32 cellular contexts compared by ENCODE assay signal in the genomic region with DNA sequence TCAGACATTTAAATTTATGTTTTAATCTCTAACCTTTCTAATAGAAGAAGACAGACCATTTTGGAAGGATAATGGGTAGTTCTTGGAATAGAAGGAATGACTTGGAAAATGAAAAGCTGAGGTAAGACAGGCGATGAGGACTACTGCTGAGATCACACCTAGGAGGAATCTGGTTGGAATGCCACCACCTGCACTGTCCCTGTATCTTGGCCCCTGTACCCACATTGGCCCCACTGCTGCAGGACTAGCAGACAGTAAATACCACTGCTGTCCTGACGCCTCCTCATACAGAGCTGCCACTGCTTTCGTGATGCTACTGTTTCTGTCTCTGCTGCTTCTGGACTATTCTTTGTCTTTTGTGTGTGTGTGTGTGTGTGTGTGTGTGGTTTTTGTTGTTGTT.
"Had no signal": no experiment of that assay in that cellular context is flagged by ENCODE, and none has a peak within 500 bp of the region (broad histone marks: within the 10 kb centered on the region; RNA-seq: fewer than 3 reads in every experiment).

No MANE protein-coding gene starts in this region.

- H3K9me3 Mint-ChIP-seq: activated CD4-positive, alpha-beta memory T cell treated with anti-CD3 and anti-CD28 coated beads for 36 hours; activated CD4-positive, alpha-beta T cell treated with anti-CD3 and anti-CD28 coated beads, Interleukin-2, amount 10 ng/mL, durations not matched to agents 24 days and 14 days; activated naive CD4-positive, alpha-beta T cell treated with anti-CD3 and anti-CD28 coated beads, Interleukin-2, amount 10 ng/mL, durations not matched to agents 7 days and 5 days; activated naive CD4-positive, alpha-beta T cell treated with anti-CD3 and anti-CD28 coated beads, Interleukin-2, amount 50 U/mL, for 72 hours; activated naive CD8-positive, alpha-beta T cell treated with anti-CD3 and anti-CD28 coated beads, Interleukin-2, amount 10 ng/mL, durations not matched to agents 7 days and 5 days; activated T-cell treated with anti-CD3 and anti-CD28 coated beads, Interleukin-2, amount 50 U/mL, for 24 hours; T-helper 2 cell treated with Interferon-gamma antibody and Interleukin-4, amounts not matched to agents 5 μg/mL and 100 μg/mL, for 36 hours had no signal

- H3K27me3 ChIP-seq: ascending aorta, breast epithelium, cardiac muscle cell, colonic mucosa, esophagus squamous epithelium had no signal

- H3K27ac Mint-ChIP-seq: activated CD4-positive, alpha-beta memory T cell treated with anti-CD3 and anti-CD28 coated beads for 36 hours; activated CD4-positive, alpha-beta T cell treated with anti-CD3 and anti-CD28 coated beads for 36 hours; activated CD4-positive, alpha-beta T cell treated with anti-CD3 and anti-CD28 coated beads, Interleukin-2, amount 10 ng/mL, durations not matched to agents 24 days and 14 days; activated naive CD4-positive, alpha-beta T cell treated with anti-CD3 and anti-CD28 coated beads, Interleukin-2, amount 10 ng/mL, durations not matched to agents 7 days and 5 days; activated naive CD4-positive, alpha-beta T cell treated with anti-CD3 and anti-CD28 coated beads, Interleukin-2, amount 50 U/mL, for 72 hours; activated naive CD8-positive, alpha-beta T cell treated with anti-CD3 and anti-CD28 coated beads, Interleukin-2, amount 10 ng/mL, durations not matched to agents 7 days and 5 days; activated T-cell treated with anti-CD3 and anti-CD28 coated beads, Interleukin-2, amount 50 U/mL, for 24 hours; activated T-cell treated with anti-CD3 and anti-CD28 coated beads, Interleukin-2, amount 50 U/mL, for 72 hours; brain; T-helper 17 cell; T-helper 2 cell treated with Interferon-gamma antibody and Interleukin-4, amounts not matched to agents 5 μg/mL and 100 μg/mL, for 36 hours had no signal

- H3K4me3 Mint-ChIP-seq: activated CD4-positive, alpha-beta memory T cell treated with anti-CD3 and anti-CD28 coated beads for 36 hours; activated CD4-positive, alpha-beta T cell treated with anti-CD3 and anti-CD28 coated beads for 36 hours; activated CD4-positive, alpha-beta T cell treated with anti-CD3 and anti-CD28 coated beads, Interleukin-2, amount 10 ng/mL, durations not matched to agents 24 days and 14 days; activated naive CD4-positive, alpha-beta T cell treated with anti-CD3 and anti-CD28 coated beads, Interleukin-2, amount 10 ng/mL, durations not matched to agents 7 days and 5 days; activated naive CD8-positive, alpha-beta T cell treated with anti-CD3 and anti-CD28 coated beads, Interleukin-2, amount 10 ng/mL, durations not matched to agents 7 days and 5 days; activated T-cell treated with anti-CD3 and anti-CD28 coated beads, Interleukin-2, amount 50 U/mL, for 24 hours; activated T-cell treated with anti-CD3 and anti-CD28 coated beads, Interleukin-2, amount 50 U/mL, for 72 hours; brain; T-helper 17 cell; T-helper 2 cell treated with Interferon-gamma antibody and Interleukin-4, amounts not matched to agents 5 μg/mL and 100 μg/mL, for 36 hours had no signal

- H3K4me1 ChIP-seq: ascending aorta, breast epithelium, colonic mucosa, esophagus squamous epithelium had no signal

- DNase-seq: activated CD4-positive, alpha-beta memory T cell treated with anti-CD3 and anti-CD28 coated beads for 36 hours; activated CD4-positive, alpha-beta T cell treated with anti-CD3 and anti-CD28 coated beads for 36 hours; activated CD4-positive, CD25-positive, alpha-beta regulatory T cell; activated CD4-positive, CD25-positive, alpha-beta regulatory T cell treated with anti-CD3 and anti-CD28 coated beads, Interleukin-2, amount 50 U/mL, for 72 hours; activated CD8-positive, alpha-beta memory T cell treated with anti-CD3 and anti-CD28 coated beads, Interleukin-2, amount 50 U/mL, for 48 hours; activated gamma-delta T cell; activated naive CD4-positive, alpha-beta T cell; activated naive CD4-positive, alpha-beta T cell treated with anti-CD3 and anti-CD28 coated beads, Interleukin-2, amount 10 ng/mL, durations not matched to agents 7 days and 5 days; activated naive CD8-positive, alpha-beta T cell treated with anti-CD3 and anti-CD28 coated beads, Interleukin-2, amount 10 ng/mL, durations not matched to agents 7 days and 5 days; activated T-cell treated with anti-CD3 and anti-CD28 coated beads for 4 hours; activated T-cell treated with anti-CD3 and anti-CD28 coated beads, Interleukin-2, amount 50 U/mL, for 24 hours; activated T-cell treated with anti-CD3 and anti-CD28 coated beads, Interleukin-2, amount 50 U/mL, for 72 hours; central memory CD4-positive, alpha-beta T cell; cerebellar nuclear complex; colonic mucosa; effector CD8-positive, alpha-beta T cell; esophagus squamous epithelium; foreskin melanocyte; T-helper 1 cell; T-helper 17 cell; T1000; WERI-Rb-1 had no signal

- H3K9me3 ChIP-seq: ascending aorta, breast epithelium, colonic mucosa, esophagus squamous epithelium had no signal

- H3K36me3 ChIP-seq: ascending aorta, breast epithelium, cardiac muscle cell, colonic mucosa, esophagus squamous epithelium, WERI-Rb-1 had no signal

- H3K36me3 Mint-ChIP-seq: activated CD4-positive, alpha-beta memory T cell treated with anti-CD3 and anti-CD28 coated beads for 36 hours; activated naive CD4-positive, alpha-beta T cell treated with anti-CD3 and anti-CD28 coated beads, Interleukin-2, amount 10 ng/mL, durations not matched to agents 7 days and 5 days; activated naive CD4-positive, alpha-beta T cell treated with anti-CD3 and anti-CD28 coated beads, Interleukin-2, amount 50 U/mL, for 72 hours; activated naive CD8-positive, alpha-beta T cell treated with anti-CD3 and anti-CD28 coated beads, Interleukin-2, amount 10 ng/mL, durations not matched to agents 7 days and 5 days; brain had no signal

- ATAC-seq: activated CD4-positive, alpha-beta T cell treated with anti-CD3 and anti-CD28 coated beads for 36 hours; activated naive CD4-positive, alpha-beta T cell treated with anti-CD3 and anti-CD28 coated beads, Interleukin-2, amount 50 U/mL, for 72 hours; activated T-cell treated with anti-CD3 and anti-CD28 coated beads, Interleukin-2, amount 50 U/mL, for 72 hours; T-helper 17 cell had no signal

- H3K27ac ChIP-seq: ascending aorta, breast epithelium, cardiac muscle cell, colonic mucosa, epithelial cell of prostate, esophagus squamous epithelium, WERI-Rb-1 had no signal

- H3K4me3 ChIP-seq: ascending aorta, breast epithelium, cardiac muscle cell, colonic mucosa, esophagus squamous epithelium had no signal

- FAIRE-seq: endometrium, endothelial cell of umbilical vein had no signal

- H3K27me3 Mint-ChIP-seq: activated CD4-positive, alpha-beta T cell treated with anti-CD3 and anti-CD28 coated beads for 36 hours; activated CD4-positive, alpha-beta T cell treated with anti-CD3 and anti-CD28 coated beads, Interleukin-2, amount 10 ng/mL, durations not matched to agents 24 days and 14 days; activated naive CD4-positive, alpha-beta T cell treated with anti-CD3 and anti-CD28 coated beads, Interleukin-2, amount 10 ng/mL, durations not matched to agents 7 days and 5 days; activated naive CD8-positive, alpha-beta T cell treated with anti-CD3 and anti-CD28 coated beads, Interleukin-2, amount 10 ng/mL, durations not matched to agents 7 days and 5 days; activated T-cell treated with anti-CD3 and anti-CD28 coated beads, Interleukin-2, amount 50 U/mL, for 24 hours; T-helper 17 cell had no signal

- H3K4me1 Mint-ChIP-seq: activated CD4-positive, alpha-beta T cell treated with anti-CD3 and anti-CD28 coated beads, Interleukin-2, amount 10 ng/mL, durations not matched to agents 24 days and 14 days; activated naive CD4-positive, alpha-beta T cell treated with anti-CD3 and anti-CD28 coated beads, Interleukin-2, amount 10 ng/mL, durations not matched to agents 7 days and 5 days; activated naive CD8-positive, alpha-beta T cell treated with anti-CD3 and anti-CD28 coated beads, Interleukin-2, amount 10 ng/mL, durations not matched to agents 7 days and 5 days; T-helper 17 cell had no signal
